12 cellular contexts compared by ENCODE assay signal in the genomic region with DNA sequence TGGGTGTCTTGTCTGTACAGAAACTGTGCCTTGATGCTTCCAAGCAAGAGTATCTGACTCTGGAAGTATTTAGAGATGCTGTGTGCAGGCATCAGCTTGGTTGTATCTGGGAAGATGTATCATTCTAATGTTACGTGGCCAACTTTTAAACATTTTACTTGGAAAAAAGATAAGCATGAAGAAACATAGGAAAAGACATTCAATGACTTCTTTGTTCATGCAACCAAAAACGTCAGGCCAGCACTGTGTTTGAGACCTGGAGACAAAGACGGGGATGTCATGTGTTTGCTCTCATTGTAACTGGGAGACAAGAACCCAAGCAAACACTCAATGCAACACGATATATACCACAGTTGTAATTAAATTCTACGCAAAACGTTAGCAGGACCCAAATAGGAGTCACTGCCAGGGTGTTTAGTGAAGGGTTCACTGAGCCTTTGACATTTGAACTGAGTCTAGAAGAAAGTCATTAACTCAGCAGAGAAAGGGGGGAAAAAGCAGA. TPM values are rescaled to one million over a fixed set of nuclear protein-coding genes. Genes with fewer than 3 reads are reported as not detected.
DNase-seq lines count a peak whose midpoint lies in the region; ATAC-seq and TF ChIP-seq lines count a peak whose summit lies in the region.
"Had no signal": no experiment of that assay in that cellular context is flagged by ENCODE, and none has a peak within 500 bp of the region (broad histone marks: within the 10 kb centered on the region; RNA-seq: fewer than 3 reads in every experiment).

No MANE protein-coding gene starts in this region.

- peaks cover 3% of the 10 kb centered on the region for H3K9me3 ChIP-seq in PC-9 (ENCODE audit: insufficient read depth, low read depth)
- no peaks in the 10 kb centered on the region for H3K9me3 ChIP-seq in right cardiac atrium (ENCODE audit: control insufficient read depth, low read length)
- H3K9me3 ChIP-seq in subcutaneous abdominal adipose tissue (ENCODE audit: control insufficient read depth in 5 of 5, low read length in 5 of 5) = no peaks in the 10 kb centered on the region

- ATAC-seq in right cardiac atrium = peak; percentile 45 to 66

- H3K4me1 ChIP-seq in PC-9 (replicated peaks; ENCODE audit: insufficient read depth) = peaks cover 73% of the 10 kb centered on the region
- no peaks in the 10 kb centered on the region for H3K4me1 ChIP-seq in right cardiac atrium (ENCODE audit: control insufficient read depth, insufficient read depth, low read length)
- peaks cover 0 to 48% (median 35%) of the 10 kb centered on the region in 5 donors for H3K4me1 ChIP-seq in subcutaneous abdominal adipose tissue (ENCODE audit: control insufficient read depth in 5 of 5, insufficient read depth in 5 of 5, low read length in 5 of 5)

- no peaks in the 10 kb centered on the region for H3K9me2 ChIP-seq in PC-9 (ENCODE audit: insufficient read depth)

- peaks cover 30% of the 10 kb centered on the region for H3F3A ChIP-seq in PC-9 (ENCODE audit: insufficient read depth, low read depth)

- intact Hi-C loops in PC-9 (cut with micrococcal nuclease; ENCODE audit: unreplicated experiment) = no loop called here
- intact Hi-C loops in right cardiac atrium (cut with DNase I) = loop anchor here in 1 of 4 donors (10.0 kb wide), 1 partner anchor 61 kb away; no protein-coding TSS in a partner anchor

- no peaks in the 10 kb centered on the region for H3K27me3 ChIP-seq in PC-9 (ENCODE audit: insufficient read depth, low read depth)
- H3K27me3 ChIP-seq in right cardiac atrium (ENCODE audit: control insufficient read depth, insufficient read depth) = no peaks in the 10 kb centered on the region
- no peaks in the 10 kb centered on the region for H3K27me3 ChIP-seq in subcutaneous abdominal adipose tissue (ENCODE audit: control insufficient read depth in 5 of 5, insufficient read depth in 4 of 5, low read length in 5 of 5)

- 64% methylated on average over 6 of the region's 6 CpGs for WGBS in right cardiac atrium

- H3K36me3 ChIP-seq in PC-9 (ENCODE audit: low read depth) (no peaks in the 10 kb centered on the region), subcutaneous abdominal adipose tissue (ENCODE audit: control insufficient read depth in 5 of 5, insufficient read depth in 5 of 5, low read length in 5 of 5) (no peaks in the 10 kb centered on the region)

- no peak overlapping the region for H2AFZ ChIP-seq in PC-9

- H3K4me2 ChIP-seq in PC-9 = peak overlapping the region; percentile 65

- TF ChIP-seq CTCF in PC-9 (conservative IDR thresholded peaks at IDR 0.05) = no peak

- CTCF ChIA-PET in PC-9 (lab: Charles Lee) = no interaction called here

- H3K4me3 ChIP-seq in PC-9 (no peak overlapping the region), right cardiac atrium (ENCODE audit: low read length) (no peak overlapping the region), subcutaneous abdominal adipose tissue (ENCODE audit: low read depth in 1 of 5, low read length in 5 of 5) (no peak overlapping the region)
- H3K4me3 ChIP-seq: skin epidermis had no signal

- H3K27ac ChIP-seq in PC-9 = peak overlapping the region; percentile 88
- H3K27ac ChIP-seq in right cardiac atrium (ENCODE audit: low read length) = peak overlapping the region; percentile 50
- peak overlapping the region; percentile 99 for H3K27ac ChIP-seq in subcutaneous abdominal adipose tissue (ENCODE audit: low read depth, low read length)

- H3K9ac ChIP-seq in subcutaneous abdominal adipose tissue (ENCODE audit: low read length in 5 of 5) = peak overlapping the region in 2 of 5 donors; percentile 49 to 66

- no TSS peak for BruUV-seq in PC-9 (replicated peaks; lab: Mats Ljungman, UMichigan)

- POLR2A ChIA-PET in PC-9 (lab: Charles Lee; ENCODE audit: unreplicated experiment) = interaction anchor here (0.5 kb wide), 1 partner anchor 438 kb away, joined by 3 read pairs; no protein-coding TSS in a partner anchor

- H3K79me2 ChIP-seq in PC-9 (ENCODE audit: low read depth) = no peaks in the 10 kb centered on the region

- no peaks in the 10 kb centered on the region for H4K20me1 ChIP-seq in PC-9 (ENCODE audit: insufficient read depth)

- DNase-seq in NCI-H1092 (lab: John Stamatoyannopoulos, UW) = peak; percentile 57
- DNase-seq in PC-9 = no peak
- peak in 1 of 3 donors; percentile 44 for DNase-seq in right cardiac atrium
- DNase-seq in KG1 (lab: John Stamatoyannopoulos, UW) = no peak
- DNase-seq in amniotic stem cell (lab: John Stamatoyannopoulos, UW) = no peak
- no peak for DNase-seq in effector CD4-positive, alpha-beta T cell
- DNase-seq in iPS-NIHi11 (ENCODE audit: low spot score) = no peak
- DNase-seq: activated CD4-positive, alpha-beta T cell treated with anti-CD3 and anti-CD28 coated beads for 48 hours; activated naive CD4-positive, alpha-beta T cell; NCI-H526 had no signal

RNA-seq across cellular contexts. Expression of gene SESTD1, which starts 8.9 kb away (rescaled TPM):
- total RNA-seq in PC-9 (2021) (208 and 279 TPM in 2 replicates), right cardiac atrium (10 to 100 TPM; 41.9 to 66.7 (median 54.5) TPM)
- 8.4 TPM for polyA plus RNA-seq in right cardiac atrium
